Comparison of ENCODE assay signal across 1 cellular context in the genomic region with DNA sequence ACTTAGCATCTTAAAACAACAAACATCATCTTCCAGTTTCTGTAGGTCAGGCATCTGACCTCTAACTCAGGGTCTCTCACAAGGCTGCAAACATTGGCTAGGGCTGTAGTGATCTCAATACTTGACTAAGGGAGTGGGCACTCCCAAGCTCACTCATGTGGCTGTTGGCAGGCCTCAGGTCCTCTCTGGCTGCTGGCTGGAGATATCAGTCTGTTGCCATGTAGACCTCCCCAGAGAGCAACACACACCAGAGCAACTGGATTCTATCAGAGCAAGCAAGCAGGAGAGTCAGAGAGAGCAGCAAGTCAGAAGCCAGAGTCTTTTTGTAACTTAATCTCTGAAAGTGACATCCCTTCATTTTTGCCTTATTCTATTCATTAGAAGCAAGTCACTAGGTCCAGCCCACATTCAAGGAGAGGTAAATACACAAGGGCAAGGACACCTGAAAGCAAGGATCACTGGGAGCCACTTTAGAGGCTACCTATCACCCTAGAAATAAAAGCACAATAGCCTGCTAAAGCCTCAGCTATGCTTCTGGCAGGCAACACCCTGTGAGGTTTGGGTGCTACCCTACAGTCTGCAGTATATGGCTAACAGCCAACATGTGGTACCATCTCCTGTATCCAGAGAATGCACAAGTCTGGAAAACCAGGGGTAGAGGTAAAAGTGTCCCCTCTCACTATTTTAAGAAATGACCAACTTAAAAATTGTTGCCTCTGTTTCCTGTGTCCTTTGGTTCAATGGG.
TF ChIP-seq lines count a peak whose summit lies in the region.

No MANE protein-coding gene starts in this region.

TF ChIP-seq in GM23338, 12 proteins besides CTCF, POLR2A, EP300 and RAD21 (continued from another document):
- no peak for TF ChIP-seq ZNF462 (CRISPR knock-in tag; IDR thresholded peaks at IDR 0.05)
- TF ChIP-seq ETS1 (IDR thresholded peaks at IDR 0.05) = no peak
- TF ChIP-seq JUNB (IDR thresholded peaks at IDR 0.05; ENCODE audit: unreplicated experiment) = no peak
- no peak for TF ChIP-seq EZH2 (IDR thresholded peaks at IDR 0.05; ENCODE audit: low read depth, unreplicated experiment)
- no peak for TF ChIP-seq ZNF114 (CRISPR knock-in tag; IDR thresholded peaks at IDR 0.05)
